Comparison of ENCODE assay signal across 8 cellular contexts in the genomic region with DNA sequence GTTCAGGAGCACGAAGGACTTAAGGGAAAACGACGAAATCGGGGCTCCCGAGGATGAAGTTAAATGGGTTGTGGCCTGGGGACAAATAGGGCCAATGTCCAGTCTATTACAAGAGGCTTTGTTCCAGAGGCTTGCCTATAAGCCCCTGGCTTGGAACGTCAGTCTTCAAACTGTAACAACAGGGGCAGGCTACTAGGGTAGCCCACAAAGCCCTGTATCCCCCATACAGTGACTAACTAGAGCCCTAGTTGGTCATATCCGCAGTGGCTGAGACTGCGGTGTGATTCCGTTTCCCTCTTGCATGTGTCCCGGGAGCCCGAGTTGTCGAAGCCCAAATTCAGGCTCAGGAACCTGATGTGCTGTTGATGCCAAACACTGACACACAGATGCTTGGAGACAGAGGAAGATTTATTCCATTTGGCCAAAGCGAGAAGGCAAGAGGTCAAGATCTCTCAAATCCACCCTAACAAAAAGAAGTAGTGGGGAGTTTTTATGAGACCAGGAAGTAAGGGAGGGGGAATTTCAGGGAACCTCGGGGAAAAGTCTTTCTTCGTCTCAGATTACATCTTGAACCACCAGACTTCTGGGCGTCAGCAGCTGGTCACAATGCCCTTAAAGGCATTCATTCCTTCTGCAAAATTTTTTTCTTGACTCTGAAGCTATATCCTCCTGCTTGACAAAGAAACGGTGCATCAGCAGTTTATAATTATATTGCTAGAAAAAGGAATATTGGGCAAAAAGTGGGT. TPM values are rescaled to one million over a fixed set of nuclear protein-coding genes. Genes with fewer than 3 reads are reported as not detected.
DNase-seq lines count a peak whose midpoint lies in the region; ATAC-seq and TF ChIP-seq lines count a peak whose summit lies in the region.

No MANE protein-coding gene starts in this region.

- peak overlapping the region; percentile 82 for H2AFZ ChIP-seq in PC-9
- H2AFZ ChIP-seq in neural progenitor cell (replicated peaks) = peak overlapping the region; percentile 89

- H3K9me3 ChIP-seq in PC-9 (ENCODE audit: insufficient read depth, low read depth) = no peaks in the 10 kb centered on the region
- no peaks in the 10 kb centered on the region for H3K9me3 ChIP-seq in neural progenitor cell (ENCODE audit: low read depth)
- H3K9me3 ChIP-seq in tibial artery = no peaks in the 10 kb centered on the region

- CTCF ChIA-PET in PC-9 (lab: Charles Lee) = interaction anchor here (0.9 kb wide), 1 partner anchor 505 kb away, joined by 3 read pairs; no protein-coding TSS in a partner anchor

- peaks cover 23% of the 10 kb centered on the region for H3K4me1 Mint-ChIP-seq in neural progenitor cell

- peak overlapping the region; percentile 57 for H3K27ac Mint-ChIP-seq in neural progenitor cell

- POLR2A ChIA-PET in PC-9 (lab: Charles Lee; ENCODE audit: unreplicated experiment) = interaction anchor here (0.7 to 0.8 kb wide), 3 partner anchors 13 to 71 kb away, joined by 4 to 5 read pairs (median 4); no protein-coding TSS in a partner anchor

- no peaks in the 10 kb centered on the region for H3K9me2 ChIP-seq in PC-9 (ENCODE audit: insufficient read depth)

- H3K36me3 ChIP-seq in PC-9 (ENCODE audit: low read depth) = no peaks in the 10 kb centered on the region
- H3K36me3 ChIP-seq in neural progenitor cell = no peaks in the 10 kb centered on the region
- no peaks in the 10 kb centered on the region for H3K36me3 ChIP-seq in tibial artery

- H3K79me2 ChIP-seq in PC-9 (ENCODE audit: low read depth) (peaks cover 17% of the 10 kb centered on the region; the same call in 1 of the 2 replicates), neural progenitor cell (ENCODE audit: low read depth) (no peaks in the 10 kb centered on the region)

- H3F3A ChIP-seq in PC-9 (ENCODE audit: insufficient read depth, low read depth) = peaks cover 23% of the 10 kb centered on the region
- peaks cover 23% of the 10 kb centered on the region for H3F3A ChIP-seq in neural progenitor cell (ENCODE audit: low read depth)

- peaks cover 29% of the 10 kb centered on the region for H3K4me1 ChIP-seq in PC-9 (replicated peaks; ENCODE audit: insufficient read depth)
- H3K4me1 ChIP-seq in neural progenitor cell = peaks cover 11% of the 10 kb centered on the region
- H3K4me1 ChIP-seq in tibial artery = peaks cover 0 to 37% (median 26%) of the 10 kb centered on the region in 4 donors

- no peaks in the 10 kb centered on the region for H3K27me3 ChIP-seq in PC-9 (ENCODE audit: insufficient read depth, low read depth)
- H3K27me3 ChIP-seq in neural progenitor cell = peaks cover 9% of the 10 kb centered on the region
- H3K27me3 ChIP-seq in tibial artery = no peaks in the 10 kb centered on the region

- intact Hi-C loops in PC-9 (cut with micrococcal nuclease; ENCODE audit: unreplicated experiment) (loop anchor here (1.0 to 5.0 kb wide), 8 partner anchors 14 to 335 kb away; a partner anchor contains a TSS), tibial artery (cut with DNase I; ENCODE audit: low total_unique reads) (loop anchor here (5.0 to 10.0 kb wide), 2 partner anchors 101 to 321 kb away; a partner anchor contains a TSS)

- BruUV-seq in PC-9 (replicated peaks; lab: Mats Ljungman, UMichigan) = TSS peak; percentile 72

- no peaks in the 10 kb centered on the region for H3K27me3 Mint-ChIP-seq in neural progenitor cell (ENCODE audit: insufficient read depth, low read depth)

- no peaks in the 10 kb centered on the region for H3K36me3 Mint-ChIP-seq in neural progenitor cell

- no peaks in the 10 kb centered on the region for H3K9me3 Mint-ChIP-seq in neural progenitor cell

- no peak for ATAC-seq in HG03135 (IDR thresholded peaks at IDR 0.05; ENCODE audit: unreplicated experiment)

- peak overlapping the region; percentile 83 for H3K4me2 ChIP-seq in PC-9
- H3K4me2 ChIP-seq in neural progenitor cell = peak overlapping the region; percentile 84

- H4K20me1 ChIP-seq in PC-9 (ENCODE audit: insufficient read depth) (no peaks in the 10 kb centered on the region), neural progenitor cell (ENCODE audit: low read depth) (no peaks in the 10 kb centered on the region)

- H3K27ac ChIP-seq in PC-9 (peak overlapping the region; percentile 99), neural progenitor cell (no peak overlapping the region), tibial artery (peak overlapping the region; percentile 92 to 95)

- peak; percentile 53 for DNase-seq in NCI-H748 (lab: John Stamatoyannopoulos, UW; ENCODE audit: unreplicated experiment)
- no peak for DNase-seq in NCI-H748 treated with DMSO at 0.1 percent for 48 hours (lab: John Stamatoyannopoulos, UW)
- DNase-seq in PC-9 = peak; percentile 33 to 71
- peak; percentile 37 for DNase-seq in activated T-helper 9 cell treated with anti-CD3 and anti-CD28 coated beads, Interleukin-2, amount 50 U/mL, for 16 hours (ENCODE audit: low read depth)
- peak; percentile 65 to 77 for DNase-seq in foreskin fibroblast
- DNase-seq in neural progenitor cell (ENCODE audit: low spot score) = peak; percentile 57
- peak; percentile 69 to 83 for DNase-seq in tibial artery

- H3K4me3 Mint-ChIP-seq in neural progenitor cell = peak overlapping the region; percentile 96

- peak overlapping the region; percentile 86 for H3K4me3 ChIP-seq in PC-9
- peak overlapping the region; percentile 73 to 85 for H3K4me3 ChIP-seq in foreskin fibroblast (ENCODE audit: low read depth in 1 of 2, low read length in 2 of 2)
- H3K4me3 ChIP-seq in neural progenitor cell = peak overlapping the region; percentile 62
- H3K4me3 ChIP-seq in tibial artery = peak overlapping the region; percentile 74 to 76

- no peak overlapping the region for H3K9ac ChIP-seq in neural progenitor cell

- no peak for TF ChIP-seq CTCF in PC-9 (conservative IDR thresholded peaks at IDR 0.05)
- no peak for TF ChIP-seq CTCF in foreskin fibroblast (IDR thresholded peaks at IDR 0.05; ENCODE audit: low read depth, low read length)
- TF ChIP-seq CTCF in neural progenitor cell (IDR thresholded peaks at IDR 0.05) = no peak
- TF ChIP-seq CTCF in tibial artery (IDR thresholded peaks at IDR 0.05) = no peak

RNA-seq across cellular contexts. Expression of a gene that starts 0.8 kb away (rescaled TPM):
- 16.1 and 17.3 TPM in 2 replicates for total RNA-seq in PC-9 (2021)
- 3.5 and 5.8 TPM in 2 replicates for total RNA-seq in neural progenitor cell (ENCODE audit: low replicate concordance)

RNA-seq across cellular contexts. Expression of a gene that starts 49.4 kb away (rescaled TPM):
- total RNA-seq in PC-9 (2021) (not detected in 2 replicates), neural progenitor cell (ENCODE audit: low replicate concordance) (not detected in 2 replicates)
